In the genomic region with DNA sequence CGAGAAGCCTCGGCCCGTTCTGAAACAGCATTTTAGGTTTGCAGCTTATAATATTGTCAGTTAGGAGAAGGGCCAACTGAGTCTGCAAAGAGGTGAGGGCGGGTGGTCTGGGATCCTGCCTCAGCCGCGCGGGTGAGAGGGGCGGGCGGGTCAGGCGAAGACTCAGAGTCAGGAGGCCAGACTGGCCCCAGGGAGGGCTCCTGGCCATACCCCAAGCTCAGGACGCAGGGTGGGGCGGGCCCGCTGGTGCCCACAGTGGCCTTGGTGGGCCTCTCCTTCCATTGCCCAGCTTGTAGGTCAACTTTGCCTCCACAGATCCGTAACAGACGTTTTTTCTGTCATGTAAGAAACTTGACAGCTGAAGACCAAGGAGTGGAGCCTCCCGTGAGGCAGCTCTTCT, we compare ENCODE assay signal across 19 cellular contexts. TPM values are rescaled to one million over a fixed set of nuclear protein-coding genes. Genes with fewer than 3 reads are reported as not detected.
DNase-seq lines count a peak whose midpoint lies in the region; ATAC-seq, FAIRE-seq and TF ChIP-seq lines count a peak whose summit lies in the region.
"Had no signal": no experiment of that assay in that cellular context is flagged by ENCODE, and none has a peak within 500 bp of the region (broad histone marks: within the 10 kb centered on the region; RNA-seq: fewer than 3 reads in every experiment).

No MANE protein-coding gene starts in this region.

- H3K27ac Mint-ChIP-seq in CD8-positive, alpha-beta T cell = peak overlapping the region; percentile 74
- H3K27ac Mint-ChIP-seq in activated naive CD8-positive, alpha-beta T cell treated with anti-CD3 and anti-CD28 coated beads, Interleukin-2, amount 50 U/mL, for 24 hours = peak overlapping the region; percentile 49
- H3K27ac Mint-ChIP-seq in nephron progenitor cell = peak overlapping the region; percentile 75

- H3K9me3 Mint-ChIP-seq in CD8-positive, alpha-beta T cell = no peaks in the 10 kb centered on the region
- H3K9me3 Mint-ChIP-seq in activated naive CD8-positive, alpha-beta T cell treated with anti-CD3 and anti-CD28 coated beads, Interleukin-2, amount 50 U/mL, for 24 hours = no peaks in the 10 kb centered on the region
- H3K9me3 Mint-ChIP-seq in nephron progenitor cell = no peaks in the 10 kb centered on the region
- H3K9me3 Mint-ChIP-seq: stimulated activated naive CD8-positive, alpha-beta T cell treated with anti-CD3 and anti-CD28 coated beads, Interleukin-15, amount 100 ng/mL, for 72 hours had no signal

- H3K27me3 ChIP-seq in BLaER1 (no peaks in the 10 kb centered on the region), pancreas (no peaks in the 10 kb centered on the region)
- no peaks in the 10 kb centered on the region for H3K27me3 ChIP-seq in CD8-positive, alpha-beta T cell (ENCODE audit: insufficient read depth, low read length)
- H3K27me3 ChIP-seq: heart left ventricle, tibial artery had no signal

- ATAC-seq in CD8-positive, alpha-beta T cell = no peak
- no peak for ATAC-seq in activated naive CD8-positive, alpha-beta T cell treated with anti-CD3 and anti-CD28 coated beads, Interleukin-2, amount 50 U/mL, for 24 hours
- ATAC-seq in pancreas = no peak
- ATAC-seq: heart left ventricle; left lobe of liver; stimulated activated naive CD8-positive, alpha-beta T cell treated with anti-CD3 and anti-CD28 coated beads, Interleukin-15, amount 100 ng/mL, for 72 hours had no signal

- CTCF ChIA-PET in CD8-positive, alpha-beta T cell (lab: Charles Lee) = interaction anchor here (0.8 to 2.7 kb wide), 2 partner anchors 10 to 58 kb away, joined by 4 to 9 read pairs; no protein-coding TSS in a partner anchor
- CTCF ChIA-PET in RWPE1 (lab: Yijun Ruan, JAX) = interaction anchor here (0.6 kb wide), 1 partner anchor 12 kb away, joined by 3 read pairs; no protein-coding TSS in a partner anchor

- H3K27me3 Mint-ChIP-seq in CD8-positive, alpha-beta T cell (ENCODE audit: low read depth) = no peaks in the 10 kb centered on the region
- H3K27me3 Mint-ChIP-seq in activated naive CD8-positive, alpha-beta T cell treated with anti-CD3 and anti-CD28 coated beads, Interleukin-2, amount 50 U/mL, for 24 hours = no peaks in the 10 kb centered on the region
- H3K27me3 Mint-ChIP-seq in nephron progenitor cell (ENCODE audit: low read depth, poor library complexity) = no peaks in the 10 kb centered on the region
- H3K27me3 Mint-ChIP-seq: stimulated activated naive CD8-positive, alpha-beta T cell treated with anti-CD3 and anti-CD28 coated beads, Interleukin-15, amount 100 ng/mL, for 72 hours had no signal

- POLR2A ChIA-PET in CD8-positive, alpha-beta T cell (lab: Charles Lee) = interaction anchor here (0.6 kb wide), 1 partner anchor 10 kb away, joined by 3 read pairs; no protein-coding TSS in a partner anchor
- POLR2A ChIA-PET in RWPE1 (lab: Yijun Ruan, JAX; ENCODE audit: low non-redundant PET) = no interaction called here

- H3K27ac ChIP-seq in BLaER1 (peak overlapping the region; percentile 48), RWPE1 (no peak overlapping the region), pancreas (no peak overlapping the region)
- H3K27ac ChIP-seq in CD8-positive, alpha-beta T cell (ENCODE audit: low read depth, low read length) = no peak overlapping the region
- H3K27ac ChIP-seq: heart left ventricle, KMS-11, tibial artery had no signal

- intact Hi-C loops in CD8-positive, alpha-beta T cell (cut with DNase I, micrococcal nuclease) = loop anchor here in 1 of 2 experiments (5.0 kb wide), 1 partner anchor 56 kb away; no protein-coding TSS in a partner anchor
- intact Hi-C loops in pancreas (cut with DNase I) = no loop called here

- H3K4me2 ChIP-seq in BLaER1 = peak overlapping the region; percentile 98
- H3K4me2 ChIP-seq: KMS-11 had no signal

- peak overlapping the region; percentile 29 for H3K4me3 ChIP-seq in BLaER1
- H3K4me3 ChIP-seq in CD8-positive, alpha-beta T cell (ENCODE audit: low read depth, low read length) = no peak overlapping the region
- H3K4me3 ChIP-seq in pancreas = no peak overlapping the region
- H3K4me3 ChIP-seq: heart left ventricle, tibial artery had no signal

- H3K36me3 Mint-ChIP-seq in CD8-positive, alpha-beta T cell = peaks cover 49% of the 10 kb centered on the region
- H3K36me3 Mint-ChIP-seq in activated naive CD8-positive, alpha-beta T cell treated with anti-CD3 and anti-CD28 coated beads, Interleukin-2, amount 50 U/mL, for 24 hours (ENCODE audit: low read depth) = peaks cover 47% of the 10 kb centered on the region
- H3K36me3 Mint-ChIP-seq in nephron progenitor cell (ENCODE audit: low read depth) = no peaks in the 10 kb centered on the region

- no peak for TF ChIP-seq CTCF in CD8-positive, alpha-beta T cell (IDR thresholded peaks at IDR 0.05)
- TF ChIP-seq CTCF in nephron progenitor cell (IDR thresholded peaks at IDR 0.05) (no peak), RWPE1 (conservative IDR thresholded peaks at IDR 0.05; ENCODE audit: low read depth) (no peak), pancreas (IDR thresholded peaks at IDR 0.05) (no peak)

- H3K36me3 ChIP-seq in BLaER1 (peaks cover 18% of the 10 kb centered on the region; the same call in 1 of the 2 replicates), pancreas (no peaks in the 10 kb centered on the region)
- H3K36me3 ChIP-seq in CD8-positive, alpha-beta T cell (ENCODE audit: insufficient read depth, low read length) = peaks cover 8% of the 10 kb centered on the region

- peak overlapping the region; percentile 49 for H3K9ac ChIP-seq in BLaER1
- H3K9ac ChIP-seq: KMS-11 had no signal

- WGBS in pancreas, 2 donors = 86 to 89% methylated on average over 16 of the region's 16 CpGs

- H3K4me3 Mint-ChIP-seq in CD8-positive, alpha-beta T cell = no peak overlapping the region
- H3K4me3 Mint-ChIP-seq in activated naive CD8-positive, alpha-beta T cell treated with anti-CD3 and anti-CD28 coated beads, Interleukin-2, amount 50 U/mL, for 24 hours = no peak overlapping the region
- no peak overlapping the region for H3K4me3 Mint-ChIP-seq in nephron progenitor cell

- peaks cover 41% of the 10 kb centered on the region for H3K4me1 Mint-ChIP-seq in CD8-positive, alpha-beta T cell (ENCODE audit: low read depth)
- H3K4me1 Mint-ChIP-seq in activated naive CD8-positive, alpha-beta T cell treated with anti-CD3 and anti-CD28 coated beads, Interleukin-2, amount 50 U/mL, for 24 hours = peaks cover 54% of the 10 kb centered on the region
- H3K4me1 Mint-ChIP-seq in nephron progenitor cell = peaks cover 63% of the 10 kb centered on the region

- peaks cover 100% of the 10 kb centered on the region for H3K4me1 ChIP-seq in BLaER1
- H3K4me1 ChIP-seq in CD8-positive, alpha-beta T cell (ENCODE audit: insufficient read depth, low read length) = peaks cover 16% of the 10 kb centered on the region
- no peaks in the 10 kb centered on the region for H3K4me1 ChIP-seq in pancreas

- H4K20me1 ChIP-seq in BLaER1 = peaks cover 100% of the 10 kb centered on the region

- DNase-seq in CD8-positive, alpha-beta T cell = no peak
- DNase-seq in activated naive CD8-positive, alpha-beta T cell treated with anti-CD3 and anti-CD28 coated beads, Interleukin-2, amount 50 U/mL, for 24 hours = no peak
- no peak for DNase-seq in nephron progenitor cell
- no peak for DNase-seq in RWPE1 (ENCODE audit: low spot score)
- no peak for DNase-seq in pancreas
- no peak for DNase-seq in cerebellar nuclear complex (lab: John Stamatoyannopoulos, UW)
- DNase-seq in AG08395 (ENCODE audit: low spot score) = no peak
- DNase-seq: heart left ventricle, NCI-H1694 treated with DMSO at 0.1 percent for 48 hours, NCI-H2171 treated with DMSO at 0.1 percent for 48 hours, posterior cingulate gyrus, small intestine, tibial artery had no signal

- H3K9me3 ChIP-seq in BLaER1 (no peaks in the 10 kb centered on the region), pancreas (no peaks in the 10 kb centered on the region)
- no peaks in the 10 kb centered on the region for H3K9me3 ChIP-seq in CD8-positive, alpha-beta T cell (ENCODE audit: low read length)
- H3K9me3 ChIP-seq: heart left ventricle, tibial artery had no signal

- FAIRE-seq in pancreas (lab: Jason Lieb, UNC) = no peak
- FAIRE-seq: endothelial cell of umbilical vein, GM12891, small intestine had no signal

RNA-seq across cellular contexts. Expression of gene NFATC1, which starts 42.9 kb away (rescaled TPM):
- 10 to 100 TPM; 91.1 to 93.7 TPM for total RNA-seq in CD8-positive, alpha-beta T cell
- 1 to 10 TPM; 3.4 to 7.9 (median 4.5) TPM for total RNA-seq in pancreas
- 1 to 10 TPM; 4.3 to 4.5 TPM for polyA plus RNA-seq in pancreas

Comparison
In these comparisons a context has a peak if more than half of its experiments do, and no peak if none do; other contexts are left out.
1. RNA of gene NFATC1, which starts 42.9 kb away (total RNA-seq): 91.1 to 93.7 TPM in CD8-positive, alpha-beta T cell; 3.4 to 7.9 TPM in pancreas; every median in the first group is over 10 times any median in the second.
2. Peak in every context shown above with its lines, with median percentiles within 50 percentile points of each other: H3K27ac Mint-ChIP-seq.